ENCODE assay signal across 30 cellular contexts in the genomic region with DNA sequence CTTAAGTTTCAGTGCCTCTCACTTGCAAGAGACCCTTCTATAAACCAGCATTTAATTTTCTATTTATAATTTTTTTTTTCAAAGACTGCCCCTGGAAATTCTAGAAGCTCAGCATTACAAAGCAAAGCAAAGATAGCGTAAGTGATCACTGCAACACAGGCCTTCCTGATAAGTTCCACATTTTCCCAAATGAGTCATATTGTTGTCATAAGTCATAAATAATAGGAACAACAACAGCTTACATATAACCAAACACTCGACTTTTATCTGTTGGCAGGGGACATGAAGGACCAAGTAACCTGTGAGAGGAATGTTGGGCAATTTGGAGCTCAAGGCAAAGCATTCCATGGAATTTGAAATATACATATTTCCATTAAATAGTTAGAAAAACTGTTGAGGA.
"Had no signal": no experiment of that assay in that cellular context is flagged by ENCODE, and none has a peak within 500 bp of the region (broad histone marks: within the 10 kb centered on the region; RNA-seq: fewer than 3 reads in every experiment).

No MANE protein-coding gene starts in this region.

- H3K9me3 ChIP-seq: body of pancreas, esophagus muscularis mucosa, gastrocnemius medialis, heart left ventricle had no signal

- DNase-seq: activated B cell treated with CpG ODN at 0.5 μM for 24 hours; activated CD4-positive, alpha-beta T cell treated with anti-CD3 and anti-CD28 coated beads for 48 hours; activated CD4-positive, alpha-beta T cell treated with anti-CD3 and anti-CD28 coated beads, Interleukin-2, amount 50 U/mL, for 1 hour; activated CD4-positive, alpha-beta T cell treated with anti-CD3 and anti-CD28 coated beads, Interleukin-2, amount 50 U/mL, for 48 hours; activated CD8-positive, alpha-beta memory T cell treated with anti-CD3 and anti-CD28 coated beads for 24 hours; activated CD8-positive, alpha-beta T cell treated with anti-CD3 and anti-CD28 coated beads for 36 hours; activated effector memory CD4-positive, alpha-beta T cell treated with Interleukin-2 at 50 U/mL for 16 hours; activated gamma-delta T cell treated with Interleukin-2 at 50 U/mL for 16 hours; activated naive CD4-positive, alpha-beta T cell treated with anti-CD3 and anti-CD28 coated beads, Interleukin-2, amount 50 U/mL, for 16 hours; activated naive CD4-positive, alpha-beta T cell treated with Interleukin-2 at 50 U/mL for 16 hours; activated T-cell treated with anti-CD3 and anti-CD28 coated beads, Interleukin-2, amount 50 U/mL, for 4 hours; amygdala; aorta; body of pancreas; caudate nucleus; cortex of kidney; dermis blood vessel endothelial cell; effector CD4-positive, alpha-beta T cell; effector memory CD8-positive, alpha-beta T cell; erythroblast; foreskin keratinocyte; gastrocnemius medialis; glutamatergic neuron; heart left ventricle; T-helper 17 cell; T1000; WERI-Rb-1 had no signal

- H3K27ac ChIP-seq: body of pancreas, esophagus muscularis mucosa, foreskin keratinocyte, gastrocnemius medialis, WERI-Rb-1 had no signal

- H3K4me1 ChIP-seq: body of pancreas, esophagus muscularis mucosa, foreskin keratinocyte, gastrocnemius medialis had no signal

- H3K36me3 ChIP-seq: esophagus muscularis mucosa, gastrocnemius medialis, heart left ventricle, WERI-Rb-1 had no signal

- H3K4me3 ChIP-seq: body of pancreas, esophagus muscularis mucosa, gastrocnemius medialis, heart left ventricle had no signal

- H3K27me3 ChIP-seq: body of pancreas, esophagus muscularis mucosa, foreskin keratinocyte, gastrocnemius medialis, heart left ventricle had no signal

- ATAC-seq: activated CD4-positive, CD25-positive, alpha-beta regulatory T cell treated with anti-CD3 and anti-CD28 coated beads, Interleukin-2, amount 50 U/mL, for 24 hours; activated CD8-positive, alpha-beta T cell treated with anti-CD3 and anti-CD28 coated beads for 36 hours; activated T-cell treated with anti-CD3 and anti-CD28 coated beads, Interleukin-2, amount 50 U/mL, for 4 hours; activated T-helper 17 cell treated with anti-CD3 and anti-CD28 coated beads, Interleukin-2, amount 50 U/mL, for 72 hours; body of pancreas; effector memory CD8-positive, alpha-beta T cell; foreskin keratinocyte; gastrocnemius medialis; T-helper 17 cell had no signal
